1 cellular context compared by ENCODE assay signal in the genomic region with DNA sequence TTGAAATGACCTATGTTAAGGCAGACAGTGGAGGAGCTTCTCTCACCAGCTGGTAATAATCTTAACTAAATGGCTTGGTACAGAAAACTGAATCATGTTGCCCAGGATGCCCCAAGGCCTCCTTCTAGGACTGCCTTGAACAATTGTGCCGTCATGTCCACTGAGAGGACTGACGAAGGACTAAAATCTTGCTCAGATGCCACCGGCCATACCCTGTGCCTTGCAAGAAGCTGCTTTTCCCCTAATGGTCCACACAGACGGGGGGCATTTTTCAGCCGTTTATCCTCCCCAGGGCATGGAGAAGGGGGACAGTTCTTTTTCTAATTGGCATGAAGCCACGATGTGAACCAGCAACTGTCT.
TF ChIP-seq lines count a peak whose summit lies in the region.

No MANE protein-coding gene starts in this region.

TF ChIP-seq in liver, 16 proteins besides CTCF, POLR2A, EP300 and RAD21 (continued from another document):
- TF ChIP-seq NR2F2 (IDR thresholded peaks at IDR 0.05) (no peak), SP1 (IDR thresholded peaks at IDR 0.05) (no peak), TAF1 (conservative IDR thresholded peaks at IDR 0.05) (no peak), FOXA2 (IDR thresholded peaks at IDR 0.05) (no peak), RXRA (IDR thresholded peaks at IDR 0.05) (no peak), JUND (IDR thresholded peaks at IDR 0.05) (no peak), HNF4G (IDR thresholded peaks at IDR 0.05) (no peak)
- TF ChIP-seq, protein P1, sequence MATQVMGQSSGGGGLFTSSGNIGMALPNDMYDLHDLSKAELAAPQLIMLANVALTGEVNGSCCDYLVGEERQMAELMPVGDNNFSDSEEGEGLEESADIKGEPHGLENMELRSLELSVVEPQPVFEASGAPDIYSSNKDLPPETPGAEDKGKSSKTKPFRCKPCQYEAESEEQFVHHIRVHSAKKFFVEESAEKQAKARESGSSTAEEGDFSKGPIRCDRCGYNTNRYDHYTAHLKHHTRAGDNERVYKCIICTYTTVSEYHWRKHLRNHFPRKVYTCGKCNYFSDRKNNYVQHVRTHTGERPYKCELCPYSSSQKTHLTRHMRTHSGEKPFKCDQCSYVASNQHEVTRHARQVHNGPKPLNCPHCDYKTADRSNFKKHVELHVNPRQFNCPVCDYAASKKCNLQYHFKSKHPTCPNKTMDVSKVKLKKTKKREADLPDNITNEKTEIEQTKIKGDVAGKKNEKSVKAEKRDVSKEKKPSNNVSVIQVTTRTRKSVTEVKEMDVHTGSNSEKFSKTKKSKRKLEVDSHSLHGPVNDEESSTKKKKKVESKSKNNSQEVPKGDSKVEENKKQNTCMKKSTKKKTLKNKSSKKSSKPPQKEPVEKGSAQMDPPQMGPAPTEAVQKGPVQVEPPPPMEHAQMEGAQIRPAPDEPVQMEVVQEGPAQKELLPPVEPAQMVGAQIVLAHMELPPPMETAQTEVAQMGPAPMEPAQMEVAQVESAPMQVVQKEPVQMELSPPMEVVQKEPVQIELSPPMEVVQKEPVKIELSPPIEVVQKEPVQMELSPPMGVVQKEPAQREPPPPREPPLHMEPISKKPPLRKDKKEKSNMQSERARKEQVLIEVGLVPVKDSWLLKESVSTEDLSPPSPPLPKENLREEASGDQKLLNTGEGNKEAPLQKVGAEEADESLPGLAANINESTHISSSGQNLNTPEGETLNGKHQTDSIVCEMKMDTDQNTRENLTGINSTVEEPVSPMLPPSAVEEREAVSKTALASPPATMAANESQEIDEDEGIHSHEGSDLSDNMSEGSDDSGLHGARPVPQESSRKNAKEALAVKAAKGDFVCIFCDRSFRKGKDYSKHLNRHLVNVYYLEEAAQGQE (IDR thresholded peaks at IDR 0.05), result no peak
- TF ChIP-seq, protein P2, sequence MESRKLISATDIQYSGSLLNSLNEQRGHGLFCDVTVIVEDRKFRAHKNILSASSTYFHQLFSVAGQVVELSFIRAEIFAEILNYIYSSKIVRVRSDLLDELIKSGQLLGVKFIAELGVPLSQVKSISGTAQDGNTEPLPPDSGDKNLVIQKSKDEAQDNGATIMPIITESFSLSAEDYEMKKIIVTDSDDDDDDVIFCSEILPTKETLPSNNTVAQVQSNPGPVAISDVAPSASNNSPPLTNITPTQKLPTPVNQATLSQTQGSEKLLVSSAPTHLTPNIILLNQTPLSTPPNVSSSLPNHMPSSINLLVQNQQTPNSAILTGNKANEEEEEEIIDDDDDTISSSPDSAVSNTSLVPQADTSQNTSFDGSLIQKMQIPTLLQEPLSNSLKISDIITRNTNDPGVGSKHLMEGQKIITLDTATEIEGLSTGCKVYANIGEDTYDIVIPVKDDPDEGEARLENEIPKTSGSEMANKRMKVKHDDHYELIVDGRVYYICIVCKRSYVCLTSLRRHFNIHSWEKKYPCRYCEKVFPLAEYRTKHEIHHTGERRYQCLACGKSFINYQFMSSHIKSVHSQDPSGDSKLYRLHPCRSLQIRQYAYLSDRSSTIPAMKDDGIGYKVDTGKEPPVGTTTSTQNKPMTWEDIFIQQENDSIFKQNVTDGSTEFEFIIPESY (IDR thresholded peaks at IDR 0.05), result no peak
TF ChIP-seq in liver: peak in this region for 0.
